Comparison of ENCODE assay signal across 7 cellular contexts in genomic region chr12:33587354-33588081, GRCh38.
DNase-seq lines count a peak whose midpoint lies in the region; TF ChIP-seq lines count a peak whose summit lies in the region.
"Not testable (repeated sequence)": the region's sequence is repeated elsewhere in the genome, so short reads cannot be mapped to it uniquely, and the experiment has no call there.

No MANE protein-coding gene starts in this region.

- H3K9me2 ChIP-seq in GM23248 (ENCODE audit: insufficient read depth), result not testable (repeated sequence)

- WGBS in GM23248 (ENCODE audit: low coverage in 1 of 2, low lambda C conversion rate in 2 of 2, missing lambda C conversion rate in 2 of 2), 2 experiments, result 12% methylated on average over 5 to 6 of the region's 6 CpGs

- not testable (repeated sequence) for H3K9ac ChIP-seq in GM23248
- H3K9ac ChIP-seq in iPS-20b (ENCODE audit: low read depth, low read length), result peak overlapping the region; percentile 36; the same call in 1 of the 2 replicates

- H3K4me2 ChIP-seq in GM23248 (ENCODE audit: unreplicated experiment); osteoblast (ENCODE audit: insufficient read depth, low read length): not testable (repeated sequence)

- H3K36me3 ChIP-seq in GM23248 (ENCODE audit: low read depth); iPS-20b (ENCODE audit: insufficient read depth, low read depth, low read length); osteoblast (ENCODE audit: insufficient read depth, low read length): not testable (repeated sequence)

- H4K20me1 ChIP-seq in GM23248 (ENCODE audit: insufficient read depth); osteoblast (ENCODE audit: insufficient read depth, low read length): not testable (repeated sequence)

- TF ChIP-seq CTCF in RWPE1 (conservative IDR thresholded peaks at IDR 0.05; ENCODE audit: low read depth); astrocyte of the spinal cord (IDR thresholded peaks at IDR 0.05; ENCODE audit: low read depth, low read length); osteoblast (IDR thresholded peaks at IDR 0.05; ENCODE audit: extremely low read depth, low read depth, low read length): not testable (repeated sequence)

- CTCF ChIA-PET in RWPE1 (lab: Yijun Ruan, JAX), result not testable (repeated sequence)

- H3K27me3 ChIP-seq in GM23248 (replicated peaks; ENCODE audit: insufficient read depth); iPS-20b (ENCODE audit: insufficient read depth, low read length); osteoblast (ENCODE audit: insufficient read depth, low read length): not testable (repeated sequence)

- H3K27ac ChIP-seq in GM23248, RWPE1: not testable (repeated sequence)
- H3K27ac ChIP-seq in epithelial cell of prostate, result peak overlapping the region; percentile 65
- H3K27ac ChIP-seq in iPS-20b (ENCODE audit: low read length), result peak overlapping the region; percentile 52
- H3K27ac ChIP-seq in osteoblast (ENCODE audit: low read depth, low read length), result peak overlapping the region; percentile 65

- H3K4me3 ChIP-seq in GM23248; astrocyte of the spinal cord (ENCODE audit: low read depth, low read length); osteoblast (ENCODE audit: insufficient read depth, low read length): not testable (repeated sequence)
- peak overlapping the region; percentile 46 for H3K4me3 ChIP-seq in iPS-20b (ENCODE audit: low read length)

- H2AFZ ChIP-seq in GM23248; osteoblast (ENCODE audit: low read length): not testable (repeated sequence)

- not testable (repeated sequence) for H3F3A ChIP-seq in GM23248 (ENCODE audit: insufficient read depth)

- not testable (repeated sequence) for H3K79me2 ChIP-seq in GM23248 (ENCODE audit: insufficient read depth); osteoblast (ENCODE audit: insufficient read depth, low read length)

- not testable (repeated sequence) for H3K4me1 ChIP-seq in GM23248 (ENCODE audit: insufficient read depth); osteoblast (ENCODE audit: insufficient read depth, low read length)
- H3K4me1 ChIP-seq in iPS-20b (ENCODE audit: insufficient read depth, low read length), result peaks cover 42% of the 10 kb centered on the region

- peak; percentile 1 for DNase-seq in GM23248
- DNase-seq in M059J (ENCODE audit: low read depth), result peak; percentile 93
- DNase-seq in RWPE1 (ENCODE audit: low spot score), result peak; percentile 68
- DNase-seq in astrocyte of the spinal cord (ENCODE audit: low read depth, low spot score), result peak; percentile 71
- peak; percentile 81 for DNase-seq in epithelial cell of prostate (ENCODE audit: low read depth, low spot score)
- peak; percentile 1 for DNase-seq in osteoblast (ENCODE audit: insufficient read length, low spot score, missing footprints)

- in situ Hi-C loops in GM23248 (cut with MboI); astrocyte of the spinal cord (cut with HindIII; ENCODE audit: low sequenced_read_pairs): not testable (repeated sequence)

- POLR2A ChIA-PET in RWPE1 (lab: Yijun Ruan, JAX; ENCODE audit: low non-redundant PET), result not testable (repeated sequence)

- not testable (repeated sequence) for H3K9me3 ChIP-seq in GM23248 (ENCODE audit: low read depth); iPS-20b (ENCODE audit: insufficient read depth, low read depth, low read length); osteoblast (ENCODE audit: low read depth, low read length)

Comparison
In these comparisons a context has a peak if more than half of its experiments do, and no peak if none do; other contexts are left out.
1. DNase-seq: peak in every context shown above with its lines; median percentile 93 in M059J; 81 in epithelial cell of prostate; 71 in astrocyte of the spinal cord; 68 in RWPE1; 1 in GM23248; 1 in osteoblast.